ENCODE assay signal across 12 cellular contexts in the genomic region with DNA sequence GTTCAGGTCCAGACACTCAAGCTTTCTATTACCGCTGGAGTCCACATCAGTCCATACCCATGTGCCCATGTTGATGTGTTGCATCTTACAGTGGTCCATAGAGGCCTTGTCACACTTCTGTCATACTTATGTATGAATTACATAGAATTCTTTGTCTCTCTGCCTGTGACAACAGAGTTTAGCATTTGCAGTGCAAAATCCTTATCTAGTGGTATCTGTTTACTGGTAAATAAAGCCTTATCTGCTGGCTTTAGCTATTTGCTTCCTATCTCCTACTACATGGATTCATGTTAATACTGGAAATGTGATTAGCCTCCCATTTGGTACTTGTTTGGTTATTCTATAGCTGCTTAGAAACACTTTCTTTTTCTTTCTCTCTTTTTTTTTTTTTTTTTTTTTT. TPM values are rescaled to one million over a fixed set of nuclear protein-coding genes. Genes with fewer than 3 reads are reported as not detected.
"Had no signal": no experiment of that assay in that cellular context is flagged by ENCODE, and none has a peak within 500 bp of the region (broad histone marks: within the 10 kb centered on the region; RNA-seq: fewer than 3 reads in every experiment).

No MANE protein-coding gene starts in this region.

- H3K36me3 ChIP-seq: HAP-1 had no signal

- ATAC-seq: GM23338, HCT116 had no signal

- H3K4me1 ChIP-seq: HAP-1 had no signal

- H3K9ac ChIP-seq: GM23248 had no signal

- H3K9me3 ChIP-seq: HAP-1 had no signal

- FAIRE-seq: H1, H54 had no signal

- H3K4me3 ChIP-seq: GM23248, GM23338, HAP-1 had no signal

- H2AFZ ChIP-seq: GM23248 had no signal

- DNase-seq: GM23248, GOT3, H7, H9, HCEC 1CT, HFFc6 had no signal

- H3K27ac ChIP-seq: GM23248 had no signal

RNA-seq across cellular contexts. Expression of a gene that starts 49.8 kb away (rescaled TPM):
- total RNA-seq: GM23248, GM23338, H1, H4, H7, H9, HFFc6 had no signal
- polyA plus RNA-seq: GM23248, GM23338, H1 had no signal
